In the genomic region with DNA sequence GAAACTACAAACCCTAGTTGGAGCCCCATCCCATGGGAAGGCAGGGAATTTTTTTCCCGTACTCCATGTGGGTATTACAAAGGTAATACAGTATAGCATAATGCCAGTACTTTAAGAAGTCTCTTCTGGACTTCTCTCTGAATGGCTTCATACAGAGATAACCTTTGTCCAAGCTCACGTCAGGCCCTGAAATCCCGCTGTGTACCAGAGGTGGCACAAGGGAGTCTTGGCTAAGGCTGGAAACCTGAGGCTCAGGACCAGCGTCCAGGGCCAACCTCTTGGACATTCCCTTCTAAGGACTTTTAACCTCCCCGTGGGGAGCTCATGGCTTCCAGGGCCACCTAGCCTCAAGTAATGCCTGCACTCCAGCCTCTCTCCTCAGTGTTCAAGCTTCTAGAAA, we compare ENCODE assay signal across 14 cellular contexts.
DNase-seq lines count a peak whose midpoint lies in the region; ATAC-seq and TF ChIP-seq lines count a peak whose summit lies in the region.
"Had no signal": no experiment of that assay in that cellular context is flagged by ENCODE, and none has a peak within 500 bp of the region (broad histone marks: within the 10 kb centered on the region; RNA-seq: fewer than 3 reads in every experiment).

No MANE protein-coding gene starts in this region.

- no peaks in the 10 kb centered on the region for H3K4me1 ChIP-seq in neural progenitor cell
- H3K4me1 ChIP-seq: SJSA1 had no signal

- TF ChIP-seq CTCF in GM12874 (IDR thresholded peaks at IDR 0.05; ENCODE audit: insufficient read depth, low read depth, low read length) (peak; percentile 30; the same call in 1 of the 2 replicates), neural progenitor cell (IDR thresholded peaks at IDR 0.05) (peak; percentile 49)

- POLR2A ChIA-PET in T-cell (lab: Charles Lee), result no interaction called here

- H3K36me3 Mint-ChIP-seq in neural progenitor cell (no peaks in the 10 kb centered on the region), T-cell (no peaks in the 10 kb centered on the region)
- H3K36me3 Mint-ChIP-seq: activated naive CD8-positive, alpha-beta T cell; natural killer cell had no signal

- CTCF ChIA-PET in T-cell (lab: Charles Lee), result no interaction called here

- DNase-seq in MG63 (peak; percentile 1), ecto neural progenitor cell (ENCODE audit: low spot score) (peak; percentile 55), neural progenitor cell (ENCODE audit: low spot score) (peak; percentile 56), NCI-H1092 (lab: John Stamatoyannopoulos, UW) (no peak), T-cell (no peak)
- DNase-seq: activated CD4-positive, alpha-beta memory T cell treated with anti-CD3 and anti-CD28 coated beads, Interleukin-2, amount 10 ng/mL, durations not matched to agents 7 days and 5 days; effector CD8-positive, alpha-beta T cell; natural killer cell; stimulated activated naive CD4-positive, alpha-beta T cell had no signal

- H3K4me3 ChIP-seq in MG63 (no peak overlapping the region), neural progenitor cell (no peak overlapping the region)
- H3K4me3 ChIP-seq: SJSA1 had no signal

- H3F3A ChIP-seq in neural progenitor cell (ENCODE audit: low read depth), result no peaks in the 10 kb centered on the region

- H3K27me3 ChIP-seq in MG63 (no peaks in the 10 kb centered on the region), neural progenitor cell (peaks cover 39% of the 10 kb centered on the region)

- H3K36me3 ChIP-seq in MG63 (no peaks in the 10 kb centered on the region), neural progenitor cell (no peaks in the 10 kb centered on the region)
- H3K36me3 ChIP-seq: SJSA1 had no signal

- peak overlapping the region; percentile 70 for H2AFZ ChIP-seq in neural progenitor cell (replicated peaks)

- H3K9me3 ChIP-seq in MG63, result no peaks in the 10 kb centered on the region
- no peaks in the 10 kb centered on the region for H3K9me3 ChIP-seq in neural progenitor cell (ENCODE audit: low read depth)
- H3K9me3 ChIP-seq: SJSA1 had no signal

- H3K27me3 Mint-ChIP-seq in neural progenitor cell (ENCODE audit: insufficient read depth, low read depth), result peaks cover 3% of the 10 kb centered on the region
- no peaks in the 10 kb centered on the region for H3K27me3 Mint-ChIP-seq in T-cell
- H3K27me3 Mint-ChIP-seq: activated CD4-positive, alpha-beta memory T cell treated with anti-CD3 and anti-CD28 coated beads, Interleukin-2, amount 10 ng/mL, durations not matched to agents 7 days and 5 days; activated naive CD8-positive, alpha-beta T cell had no signal

- H3K4me1 Mint-ChIP-seq in neural progenitor cell (no peaks in the 10 kb centered on the region), T-cell (no peaks in the 10 kb centered on the region)
- H3K4me1 Mint-ChIP-seq: activated CD4-positive, alpha-beta memory T cell treated with anti-CD3 and anti-CD28 coated beads, Interleukin-2, amount 10 ng/mL, durations not matched to agents 7 days and 5 days; natural killer cell had no signal

- no peak for ATAC-seq in HG02623 (IDR thresholded peaks at IDR 0.05; ENCODE audit: unreplicated experiment)
- ATAC-seq in GM19324 (IDR thresholded peaks at IDR 0.05; ENCODE audit: low FRiP score, unreplicated experiment), result no peak
- no peak for ATAC-seq in T-cell (replicated peaks in 1 of 4)
- ATAC-seq: natural killer cell had no signal

- H3K27ac Mint-ChIP-seq in neural progenitor cell (no peak overlapping the region), T-cell (no peak overlapping the region)
- H3K27ac Mint-ChIP-seq: activated CD4-positive, alpha-beta memory T cell treated with anti-CD3 and anti-CD28 coated beads, Interleukin-2, amount 10 ng/mL, durations not matched to agents 7 days and 5 days; activated naive CD8-positive, alpha-beta T cell; natural killer cell had no signal

- H3K9me3 Mint-ChIP-seq in neural progenitor cell (no peaks in the 10 kb centered on the region), T-cell (peaks cover 0 to 5% (median 0%) of the 10 kb centered on the region in 3 donors)
- H3K9me3 Mint-ChIP-seq: activated CD4-positive, alpha-beta memory T cell treated with anti-CD3 and anti-CD28 coated beads, Interleukin-2, amount 10 ng/mL, durations not matched to agents 7 days and 5 days had no signal

- no peak overlapping the region for H3K4me2 ChIP-seq in neural progenitor cell

- H3K27ac ChIP-seq in neural progenitor cell, result no peak overlapping the region
- H3K27ac ChIP-seq: SJSA1 had no signal

- H3K4me3 Mint-ChIP-seq in neural progenitor cell (no peak overlapping the region), T-cell (no peak overlapping the region)
- H3K4me3 Mint-ChIP-seq: activated CD4-positive, alpha-beta memory T cell treated with anti-CD3 and anti-CD28 coated beads, Interleukin-2, amount 10 ng/mL, durations not matched to agents 7 days and 5 days; activated naive CD8-positive, alpha-beta T cell; natural killer cell had no signal

- no peaks in the 10 kb centered on the region for H4K20me1 ChIP-seq in neural progenitor cell (ENCODE audit: low read depth)

- H3K79me2 ChIP-seq in neural progenitor cell (ENCODE audit: low read depth), result no peaks in the 10 kb centered on the region

- H3K9ac ChIP-seq in neural progenitor cell, result no peak overlapping the region

Comparison
In these comparisons a context has a peak if more than half of its experiments do, and no peak if none do; other contexts are left out.
1. DNase-seq: peak in MG63 (single experiment), ecto neural progenitor cell (single experiment) and neural progenitor cell (single experiment); none in NCI-H1092 (single experiment) and T-cell (0 of 34).